In the genomic region with DNA sequence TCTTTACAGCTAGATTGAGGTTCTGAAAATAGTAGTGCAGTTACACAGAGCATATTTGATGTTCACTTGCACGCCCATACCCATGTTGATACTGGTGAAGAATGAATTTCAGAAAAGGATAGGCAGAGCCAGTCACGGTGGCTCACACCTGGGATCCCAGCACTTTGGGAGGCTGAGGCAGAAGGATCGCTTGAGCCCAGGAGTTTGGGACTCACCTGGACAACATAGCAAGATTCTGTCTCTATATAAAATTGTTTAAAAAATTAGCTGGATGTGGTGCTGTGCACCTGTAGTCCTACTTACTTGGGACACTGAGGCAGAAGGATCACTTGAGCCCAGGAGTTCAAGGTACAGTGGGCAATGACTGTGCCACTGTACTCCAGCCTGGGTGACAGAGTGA, we compare ENCODE assay signal across 22 cellular contexts. TPM values are rescaled to one million over a fixed set of nuclear protein-coding genes. Genes with fewer than 3 reads are reported as not detected.
DNase-seq lines count a peak whose midpoint lies in the region; ATAC-seq lines count a peak whose summit lies in the region.
"Had no signal": no experiment of that assay in that cellular context is flagged by ENCODE, and none has a peak within 500 bp of the region (broad histone marks: within the 10 kb centered on the region; RNA-seq: fewer than 3 reads in every experiment).

No MANE protein-coding gene starts in this region.

- no peaks in the 10 kb centered on the region for H3K4me1 Mint-ChIP-seq in T-helper 17 cell
- H3K4me1 Mint-ChIP-seq: CD14-positive monocyte; CD4-positive, alpha-beta memory T cell had no signal

- H3K27ac ChIP-seq in SJSA1 = no peak overlapping the region
- H3K27ac ChIP-seq: 22Rv1; A549; BLaER1; BLaER1 treated with 17β-estradiol and CSF1 and Interleukin-3, amounts not matched to agents 10 nM and 100 nM; C4-2B had no signal

- H3K4me3 Mint-ChIP-seq in T-helper 17 cell = no peak overlapping the region
- H3K4me3 Mint-ChIP-seq: B cell; CD14-positive monocyte; CD4-positive, alpha-beta memory T cell; CD4-positive, alpha-beta T cell; CD4-positive, CD25-positive, alpha-beta regulatory T cell; CD8-positive, alpha-beta memory T cell; CD8-positive, alpha-beta T cell had no signal

- DNase-seq in SJSA1 (ENCODE audit: low read depth in 1 of 2, low spot score in 2 of 2) (peak; percentile 70 to 90), T-helper 17 cell (no peak), left colon (no peak)
- DNase-seq in stimulated activated CD8-positive, alpha-beta memory T cell treated with anti-CD3 and anti-CD28 coated beads, Interleukin-4, amount 100 ng/mL, for 48 hours = no peak
- DNase-seq: 8988T; CD4-positive, alpha-beta T cell; CD8-positive, alpha-beta memory T cell; CD8-positive, alpha-beta T cell; DMS 273 treated with DMSO at 0.1 percent for 48 hours; DMS79; DND-41 had no signal

- H3K27me3 Mint-ChIP-seq in T-helper 17 cell = peaks cover 14% of the 10 kb centered on the region
- H3K27me3 Mint-ChIP-seq: B cell; CD4-positive, alpha-beta T cell; CD4-positive, CD25-positive, alpha-beta regulatory T cell had no signal

- peaks cover 87% of the 10 kb centered on the region for H3K27me3 ChIP-seq in SJSA1 (replicated peaks)
- H3K27me3 ChIP-seq: BLaER1; BLaER1 treated with 17β-estradiol and CSF1 and Interleukin-3, amounts not matched to agents 10 nM and 100 nM had no signal

- no peaks in the 10 kb centered on the region for H3K36me3 ChIP-seq in SJSA1
- H3K36me3 ChIP-seq: BE2C, BLaER1 had no signal

- ATAC-seq in T-helper 17 cell (no peak), left colon (no peak)
- ATAC-seq: CD8-positive, alpha-beta T cell had no signal

- intact Hi-C loops in left colon (cut with DNase I, micrococcal nuclease) = loop anchor here in 1 of 2 donors (10.0 kb wide), 1 partner anchor 200 kb away; no protein-coding TSS in a partner anchor

- peak overlapping the region; percentile 27 for H3K27ac Mint-ChIP-seq in T-helper 17 cell
- H3K27ac Mint-ChIP-seq: B cell; CD4-positive, alpha-beta T cell; CD4-positive, CD25-positive, alpha-beta regulatory T cell; CD8-positive, alpha-beta memory T cell; CD8-positive, alpha-beta T cell had no signal

- H3K9me3 ChIP-seq in SJSA1 (replicated peaks) (no peaks in the 10 kb centered on the region; the same call in 1 of the 2 replicates), T-helper 17 cell (ENCODE audit: control insufficient read depth, low read length, poor library complexity, severe bottlenecking) (no peaks in the 10 kb centered on the region)
- H3K9me3 ChIP-seq: A549; BE2C; BLaER1; BLaER1 treated with 17β-estradiol and CSF1 and Interleukin-3, amounts not matched to agents 10 nM and 100 nM; Caco-2 had no signal

- no peak overlapping the region for H3K4me3 ChIP-seq in SJSA1
- H3K4me3 ChIP-seq: A549; BLaER1; BLaER1 treated with 17β-estradiol and CSF1 and Interleukin-3, amounts not matched to agents 10 nM and 100 nM had no signal

- H3K4me1 ChIP-seq in SJSA1 (replicated peaks) = no peaks in the 10 kb centered on the region
- H3K4me1 ChIP-seq: A549, BE2C, Caco-2 had no signal

- no peaks in the 10 kb centered on the region for H3K36me3 Mint-ChIP-seq in T-helper 17 cell (ENCODE audit: low read depth)
- H3K36me3 Mint-ChIP-seq: CD4-positive, alpha-beta memory T cell; CD4-positive, CD25-positive, alpha-beta regulatory T cell; CD8-positive, alpha-beta T cell had no signal

RNA-seq across cellular contexts. Expression of gene MDM2, which starts 56.6 kb away (rescaled TPM):
- 2,133 and 2,408 TPM in 2 replicates for total RNA-seq in SJSA1 (2014; rRNA removed; shearing (Covaris generic))
- total RNA-seq in T-helper 17 cell = 100 to 1,000 TPM in 1 of 2 donors, 10 to 100 TPM in 1; 96.3 to 101 TPM
- 10 to 100 TPM; 80.2 to 94.7 TPM for total RNA-seq in left colon

Comparison
In these comparisons a context has a peak if more than half of its experiments do, and no peak if none do; other contexts are left out.
1. DNase-seq: peak in SJSA1 (2 of 2); none in T-helper 17 cell (0 of 3), left colon (0 of 2) and stimulated activated CD8-positive, alpha-beta memory T cell treated with anti-CD3 and anti-CD28 coated beads, Interleukin-4, amount 100 ng/mL, for 48 hours (single experiment).
2. RNA of gene MDM2, which starts 56.6 kb away (total RNA-seq): 2,133 to 2,408 TPM in SJSA1; 96.3 to 101 TPM in T-helper 17 cell and 80.2 to 94.7 TPM in left colon; every median in the first group is over 10 times any median in the second.